Comparison of ENCODE assay signal across 13 cellular contexts in genomic region chr12:53482626-53483165, GRCh38. TPM values are rescaled to one million over a fixed set of nuclear protein-coding genes. Genes with fewer than 3 reads are reported as not detected.
DNase-seq lines count a peak whose midpoint lies in the region; ATAC-seq, FAIRE-seq and TF ChIP-seq lines count a peak whose summit lies in the region.
"Had no signal": no experiment of that assay in that cellular context is flagged by ENCODE, and none has a peak within 500 bp of the region (broad histone marks: within the 10 kb centered on the region; RNA-seq: fewer than 3 reads in every experiment).

No MANE protein-coding gene starts in this region.

- intact Hi-C loops in HCT116 (cut with micrococcal nuclease) = no loop called here

- WGBS in H1 (ENCODE audit: extremely low coverage in 1 of 2, insufficient coverage in 1 of 2, insufficient read length in 1 of 2, insufficient replicate concordance in 2 of 2, low coverage in 1 of 2, low lambda C conversion rate in 2 of 2, missing lambda C conversion rate in 1 of 2), 2 experiments = 94% methylated on average over 15 of the region's 18 CpGs; no CpG with 5 or more reads in 1 of the 2 experiments

- H3K23ac ChIP-seq in H1 (ENCODE audit: insufficient read length) = no peak overlapping the region

- H3K36me3 Mint-ChIP-seq in activated CD8-positive, alpha-beta T cell treated with anti-CD3 and anti-CD28 coated beads, Interleukin-2, amount 10 ng/mL, durations not matched to agents 7 days and 5 days (ENCODE audit: low read depth) = peaks cover 73% of the 10 kb centered on the region

- H3K79me1 ChIP-seq in H1 (ENCODE audit: low read depth, low read length) = no peaks in the 10 kb centered on the region

- no peak for TF ChIP-seq EP300 in H1 (IDR thresholded peaks at IDR 0.05; ENCODE audit: borderline replicate concordance in 1 of 2, low read depth in 2 of 2, low read length in 2 of 2)

- no peaks in the 10 kb centered on the region for H3K9me3 Mint-ChIP-seq in activated CD8-positive, alpha-beta T cell treated with anti-CD3 and anti-CD28 coated beads, Interleukin-2, amount 10 ng/mL, durations not matched to agents 7 days and 5 days (ENCODE audit: insufficient read depth)
- H3K9me3 Mint-ChIP-seq: activated T-helper 2 cell treated with anti-CD3 and anti-CD28 coated beads, Interferon-gamma antibody, Interleukin-2, Interleukin-4, amounts not matched to agents 10 μg/mL and 5 μg/mL and 100 μg/mL, durations not matched to agents 14 hours and 24 hours and 36 hours; CD4-positive, alpha-beta memory T cell had no signal

- H3K4me1 Mint-ChIP-seq in activated CD8-positive, alpha-beta T cell treated with anti-CD3 and anti-CD28 coated beads, Interleukin-2, amount 10 ng/mL, durations not matched to agents 7 days and 5 days (ENCODE audit: low read depth) = peaks cover 5% of the 10 kb centered on the region

- no peak overlapping the region for H3K14ac ChIP-seq in H1 (ENCODE audit: insufficient read length)

- H3K27me3 ChIP-seq in HCT116 (ENCODE audit: insufficient read depth, low read length) (no peaks in the 10 kb centered on the region), H1 (replicated peaks in 1 of 4; ENCODE audit: control insufficient read depth in 3 of 4, extremely low read depth in 1 of 4, insufficient read depth in 3 of 4, low read length in 3 of 4) (no peaks in the 10 kb centered on the region), neutrophil (no peaks in the 10 kb centered on the region)
- H3K27me3 ChIP-seq: suprapubic skin had no signal

- H3K4me3 ChIP-seq in HCT116 (replicated peaks in 1 of 2; ENCODE audit: low read depth in 1 of 2, low read length in 2 of 2) = no peak overlapping the region
- no peak overlapping the region for H3K4me3 ChIP-seq in H1 (ENCODE audit: extremely low read depth in 1 of 4, insufficient read depth in 2 of 4, low read depth in 3 of 4, low read length in 4 of 4)
- no peak overlapping the region for H3K4me3 ChIP-seq in neutrophil (ENCODE audit: low read depth in 1 of 2, low read length in 1 of 2)
- no peak overlapping the region for H3K4me3 ChIP-seq in foreskin fibroblast (ENCODE audit: low read depth in 1 of 2, low read length in 2 of 2)
- H3K4me3 ChIP-seq: suprapubic skin had no signal

- TF ChIP-seq RAD21 in HCT116 (IDR thresholded peaks at IDR 0.05; ENCODE audit: low read depth) (no peak), H1 (IDR thresholded peaks at IDR 0.05 in 1 of 2, conservative IDR thresholded peaks at IDR 0.05 in 1 of 2; ENCODE audit: low read depth in 2 of 2, low read length in 2 of 2) (no peak)

- H4K5ac ChIP-seq in H1 (ENCODE audit: insufficient read length, low read depth, low read length) = no peak overlapping the region

- H3K4me2 ChIP-seq in HCT116 (ENCODE audit: low read length) = no peak overlapping the region
- H3K4me2 ChIP-seq in H1 (ENCODE audit: insufficient read depth in 1 of 2, low read depth in 2 of 2, low read length in 2 of 2) = no peak overlapping the region

- H4K20me1 ChIP-seq in HCT116 (ENCODE audit: insufficient read depth) = peaks cover 22% of the 10 kb centered on the region; the same call in 1 of the 2 replicates
- H4K20me1 ChIP-seq in H1 (replicated peaks in 1 of 2; ENCODE audit: control insufficient read depth in 1 of 2, insufficient read depth in 2 of 2, low read length in 2 of 2) = peaks cover 21 to 31% of the 10 kb centered on the region in 2 experiments

- H3K9me3 ChIP-seq in HCT116 (ENCODE audit: control insufficient read depth in 1 of 2, insufficient read depth in 1 of 2, low read depth in 1 of 2, low read length in 2 of 2) = no peaks in the 10 kb centered on the region
- H3K9me3 ChIP-seq in H1 (ENCODE audit: insufficient read depth in 2 of 2, low read depth in 1 of 2, low read length in 1 of 2) = no peaks in the 10 kb centered on the region
- no peaks in the 10 kb centered on the region for H3K9me3 ChIP-seq in neutrophil
- H3K9me3 ChIP-seq: suprapubic skin had no signal

- H3K4me1 ChIP-seq in HCT116 (ENCODE audit: control insufficient read depth in 1 of 2, insufficient read depth in 2 of 2, low read length in 2 of 2) (peaks cover 0 to 34% of the 10 kb centered on the region in 2 experiments; a peak in 2 of 4 replicates), H1 (replicated peaks in 1 of 4; ENCODE audit: control insufficient read depth in 3 of 4, insufficient read depth in 4 of 4, low read length in 3 of 4) (peaks cover 0 to 5% (median 1%) of the 10 kb centered on the region in 4 experiments; a peak in 4 of 7 replicates), neutrophil (ENCODE audit: control insufficient read depth in 1 of 2, insufficient read depth in 1 of 2, low read depth in 1 of 2, low read length in 1 of 2) (no peaks in the 10 kb centered on the region)

- H3K9me2 ChIP-seq in HCT116 (ENCODE audit: insufficient read depth) = no peaks in the 10 kb centered on the region

- no peak for FAIRE-seq in H1 (lab: Jason Lieb, UNC)
- FAIRE-seq: GM19239 had no signal

- no peak overlapping the region for H2AFZ ChIP-seq in HCT116 (ENCODE audit: low read depth, low read length, poor library complexity, severe bottlenecking)
- no peak overlapping the region for H2AFZ ChIP-seq in H1 (ENCODE audit: low read length)

- no peak overlapping the region for H3K4me3 Mint-ChIP-seq in activated CD8-positive, alpha-beta T cell treated with anti-CD3 and anti-CD28 coated beads, Interleukin-2, amount 10 ng/mL, durations not matched to agents 7 days and 5 days

- H3K27ac ChIP-seq in HCT116 (ENCODE audit: low read depth, low read length) = no peak overlapping the region
- no peak overlapping the region for H3K27ac ChIP-seq in H1 (ENCODE audit: low read depth, low read length)
- peak overlapping the region; percentile 8 for H3K27ac ChIP-seq in neutrophil
- H3K27ac ChIP-seq: suprapubic skin had no signal

- H4K91ac ChIP-seq in H1 (replicated peaks; ENCODE audit: insufficient read length, low read length) = no peak overlapping the region

- no peak overlapping the region for H3K27ac Mint-ChIP-seq in activated CD8-positive, alpha-beta T cell treated with anti-CD3 and anti-CD28 coated beads, Interleukin-2, amount 10 ng/mL, durations not matched to agents 7 days and 5 days
- H3K27ac Mint-ChIP-seq: activated T-helper 2 cell treated with anti-CD3 and anti-CD28 coated beads, Interferon-gamma antibody, Interleukin-2, Interleukin-4, amounts not matched to agents 10 μg/mL and 5 μg/mL and 100 μg/mL, durations not matched to agents 14 hours and 24 hours and 36 hours had no signal

- no peak overlapping the region for H2BK120ac ChIP-seq in H1 (replicated peaks; ENCODE audit: low read depth, low read length)

- H3K4ac ChIP-seq in H1 (replicated peaks; ENCODE audit: insufficient read length, low read depth, low read length) = no peak overlapping the region

- peaks cover 44 to 62% of the 10 kb centered on the region in 2 experiments for H3K36me3 ChIP-seq in HCT116 (ENCODE audit: control insufficient read depth in 1 of 2, insufficient read depth in 2 of 2, low read length in 2 of 2)
- peaks cover 19 to 79% (median 47%) of the 10 kb centered on the region in 4 experiments for H3K36me3 ChIP-seq in H1 (ENCODE audit: control insufficient read depth in 2 of 4, insufficient read depth in 4 of 4, low read length in 3 of 4)
- peaks cover 97% of the 10 kb centered on the region for H3K36me3 ChIP-seq in neutrophil

- no peak overlapping the region for H3K56ac ChIP-seq in H1 (replicated peaks; ENCODE audit: insufficient read length, low read depth, low read length)

- no peak overlapping the region for H2BK5ac ChIP-seq in H1 (ENCODE audit: low read depth, low read length)

- CTCF ChIA-PET in HCT116 (lab: Charles Lee) (interaction anchor here (1.4 to 1.8 kb wide), 3 partner anchors 9 to 130 kb away, joined by 3 to 8 read pairs (median 4); no protein-coding TSS in a partner anchor), H1 (lab: Charles Lee; ENCODE audit: partially characterized antibody) (interaction anchor here (0.7 to 9.0 kb wide), 22 partner anchors 9 to 261 kb away, joined by 3 to 105 read pairs (median 7); partner anchors contain the start of genes MAP3K12, NPFF and TARBP2)
- CTCF ChIA-PET in activated CD8-positive, alpha-beta T cell treated with anti-CD3 and anti-CD28 coated beads, Interleukin-2, amount 10 ng/mL, durations not matched to agents 7 days and 5 days (lab: Charles Lee) = interaction anchor here (1.0 to 2.6 kb wide), 6 partner anchors 10 to 130 kb away, joined by 3 to 20 read pairs (median 6); partner anchors contain the start of gene NPFF

- ATAC-seq in HCT116 = peak; percentile 3; the same call in 1 of the 2 replicates
- ATAC-seq in activated CD8-positive, alpha-beta T cell treated with anti-CD3 and anti-CD28 coated beads, Interleukin-2, amount 10 ng/mL, durations not matched to agents 7 days and 5 days = no peak

- H3K23me2 ChIP-seq in H1 (ENCODE audit: low read depth, low read length) = no peaks in the 10 kb centered on the region

- H2BK15ac ChIP-seq in H1 (ENCODE audit: low read length) = no peak overlapping the region

- peaks cover 31% of the 10 kb centered on the region for H3K79me2 ChIP-seq in HCT116 (ENCODE audit: insufficient read depth, low read length)
- H3K79me2 ChIP-seq in H1 (ENCODE audit: control insufficient read depth in 1 of 2, insufficient read depth in 2 of 2, low read length in 2 of 2) = no peaks in the 10 kb centered on the region

- TF ChIP-seq CTCF in HCT116 (IDR thresholded peaks at IDR 0.05 in 2 of 3, conservative IDR thresholded peaks at IDR 0.05 in 1 of 3; ENCODE audit: borderline replicate concordance in 1 of 3, insufficient read depth in 1 of 3, low read depth in 2 of 3, low read length in 2 of 3) (no peak), H1 (IDR thresholded peaks at IDR 0.05; ENCODE audit: control extremely low read depth in 1 of 3, insufficient read depth in 1 of 3, low read depth in 1 of 3, low read length in 3 of 3) (no peak), neutrophil (IDR thresholded peaks at IDR 0.05) (no peak), foreskin fibroblast (IDR thresholded peaks at IDR 0.05; ENCODE audit: low read depth, low read length) (no peak)

- H3K18ac ChIP-seq in H1 (ENCODE audit: extremely low read depth, low read length) = no peak overlapping the region

- no TSS peak for BruUV-seq in HCT116 (replicated peaks; lab: Mats Ljungman, UMichigan)

- H2AK5ac ChIP-seq in H1 (ENCODE audit: low read depth, low read length) = no peak overlapping the region

- POLR2A ChIA-PET in HCT116 (lab: Charles Lee) = interaction anchor here (1.1 kb wide), 1 partner anchor 9 kb away, joined by 5 read pairs; no protein-coding TSS in a partner anchor
- POLR2A ChIA-PET in H1 (lab: Charles Lee; ENCODE audit: partially characterized antibody) = interaction anchor here (0.9 to 67.0 kb wide), 18 partner anchors 11 to 265 kb away, joined by 3 to 3397 read pairs (median 4); partner anchors contain the start of genes AAAS, MAP3K12, MYG1 and NPFF
- POLR2A ChIA-PET in activated CD8-positive, alpha-beta T cell treated with anti-CD3 and anti-CD28 coated beads, Interleukin-2, amount 10 ng/mL, durations not matched to agents 7 days and 5 days (lab: Charles Lee) = interaction anchor here (0.8 to 2.2 kb wide), 7 partner anchors 9 to 161 kb away, joined by 3 to 14 read pairs (median 3); partner anchors contain the start of genes AAAS and TARBP2

- H3K27me3 Mint-ChIP-seq in activated CD8-positive, alpha-beta T cell treated with anti-CD3 and anti-CD28 coated beads, Interleukin-2, amount 10 ng/mL, durations not matched to agents 7 days and 5 days (ENCODE audit: low read depth) = no peaks in the 10 kb centered on the region
- H3K27me3 Mint-ChIP-seq: CD4-positive, alpha-beta memory T cell had no signal

- no peak for TF ChIP-seq POLR2A in HCT116 (IDR thresholded peaks at IDR 0.05; ENCODE audit: borderline replicate concordance, extremely low read depth, insufficient read depth, insufficient read length)
- TF ChIP-seq POLR2A in H1 (IDR thresholded peaks at IDR 0.05; ENCODE audit: control extremely low read depth in 1 of 2, low read depth in 2 of 2, low read length in 2 of 2) = peak; percentile 25 to 64

- no peak overlapping the region for H4K8ac ChIP-seq in H1 (ENCODE audit: extremely low read depth, insufficient read depth, low read length)

- H2BK20ac ChIP-seq in H1 (ENCODE audit: low read length) = no peak overlapping the region

- RAD21 ChIA-PET in HCT116 (lab: Charles Lee; ENCODE audit: low non-redundant PET in 1 of 2, low total read pairs in 2 of 2, uncharacterized antibody in 2 of 2, unreplicated experiment in 2 of 2) = no interaction called here

- no peak overlapping the region for H2BK12ac ChIP-seq in H1 (ENCODE audit: low read depth, low read length)

- no peak overlapping the region for H3K9ac ChIP-seq in HCT116 (ENCODE audit: low read length)
- H3K9ac ChIP-seq in H1 (replicated peaks in 1 of 4; ENCODE audit: extremely low read depth in 1 of 4, low read depth in 3 of 4, low read length in 3 of 4) = no peak overlapping the region; a peak in 1 of 7 replicates

- DNase-seq in HCT116 (ENCODE audit: low read depth, low spot score) (no peak), H1 (ENCODE audit: low read depth in 1 of 2, low spot score in 2 of 2) (no peak), foreskin fibroblast (no peak), kidney tubule cell (ENCODE audit: low spot score) (no peak)
- no peak for DNase-seq in activated CD8-positive, alpha-beta T cell treated with anti-CD3 and anti-CD28 coated beads, Interleukin-2, amount 10 ng/mL, durations not matched to agents 7 days and 5 days
- DNase-seq: NCI-H226 had no signal

RNA-seq across cellular contexts. Expression of gene MAP3K12, which starts 16.6 kb away (rescaled TPM):
- 16.3 TPM for total RNA-seq in HCT116 (2021; ENCODE audit: unreplicated experiment)
- polyA plus RNA-seq in HCT116 (2012) = 12.8 and 17.1 TPM in 2 replicates
- total RNA-seq in H1 (2021; fragmentation: NEBNext Ultra II Directional; extraction: Animal tissue kit (Norgen Biotek cat#: 25700)) = 21.4 and 23.4 TPM in 2 replicates
- polyA plus RNA-seq in H1 (2011; rRNA removed) = 42.7 and 54.1 TPM in 2 replicates
- 37.7 TPM for polyA plus RNA-seq in H1 (2011; cell fraction: cytosol; rRNA removed)
- 232 TPM for polyA plus RNA-seq in H1 (2011; cell fraction: nucleus; rRNA removed)
- polyA plus RNA-seq in H1 (2012, experiment 1 of 2) = 31.0 to 35.0 TPM (median 33.4 TPM) in 4 replicates
- 14.6 TPM for polyA plus RNA-seq in H1 (2012, experiment 2 of 2)
- 20.2 TPM for polyA plus RNA-seq in H1 (2013, experiment 1 of 2)
- polyA plus RNA-seq in H1 (2013, experiment 2 of 2) = 15.6 TPM
- polyA minus RNA-seq in H1 (2011; rRNA and poly(A)+ RNA removed) = 28.1 and 35.5 TPM in 2 replicates
- polyA minus RNA-seq in H1 (2011; cell fraction: cytosol; rRNA and poly(A)+ RNA removed) = 16.5 TPM
- polyA minus RNA-seq in H1 (2011; cell fraction: nucleus; rRNA and poly(A)+ RNA removed) = 48.2 TPM
- total RNA-seq in activated CD8-positive, alpha-beta T cell treated with anti-CD3 and anti-CD28 coated beads, Interleukin-2, amount 10 ng/mL, durations not matched to agents 7 days and 5 days = 10 to 100 TPM; 22.7 to 22.9 TPM

RNA-seq across cellular contexts. Expression of gene TARBP2, which starts 18.4 kb away (rescaled TPM):
- total RNA-seq in HCT116 (2021; ENCODE audit: unreplicated experiment) = 40.1 TPM
- 36.9 and 47.0 TPM in 2 replicates for polyA plus RNA-seq in HCT116 (2012)
- total RNA-seq in H1 (2021; fragmentation: NEBNext Ultra II Directional; extraction: Animal tissue kit (Norgen Biotek cat#: 25700)) = 66.1 and 69.9 TPM in 2 replicates
- polyA plus RNA-seq in H1 (2011; rRNA removed) = 122 and 135 TPM in 2 replicates
- polyA plus RNA-seq in H1 (2011; cell fraction: cytosol; rRNA removed) = 116 TPM
- polyA plus RNA-seq in H1 (2011; cell fraction: nucleus; rRNA removed) = 195 TPM
- 62.0 to 84.4 TPM (median 79.7 TPM) in 4 replicates for polyA plus RNA-seq in H1 (2012, experiment 1 of 2)
- 104 TPM for polyA plus RNA-seq in H1 (2012, experiment 2 of 2)
- 41.8 TPM for polyA plus RNA-seq in H1 (2013, experiment 1 of 2)
- 36.4 TPM for polyA plus RNA-seq in H1 (2013, experiment 2 of 2)
- 42.1 and 48.2 TPM in 2 replicates for polyA minus RNA-seq in H1 (2011; rRNA and poly(A)+ RNA removed)
- polyA minus RNA-seq in H1 (2011; cell fraction: cytosol; rRNA and poly(A)+ RNA removed) = 38.6 TPM
- polyA minus RNA-seq in H1 (2011; cell fraction: nucleus; rRNA and poly(A)+ RNA removed) = 65.6 TPM
- total RNA-seq in activated CD8-positive, alpha-beta T cell treated with anti-CD3 and anti-CD28 coated beads, Interleukin-2, amount 10 ng/mL, durations not matched to agents 7 days and 5 days = 10 to 100 TPM; 30.3 to 36.9 TPM

RNA-seq across cellular contexts. Expression of gene NPFF, which starts 24.6 kb away (rescaled TPM):
- not detected for total RNA-seq in HCT116 (2021; ENCODE audit: unreplicated experiment)
- 0.18 and 0.22 TPM in 2 replicates for polyA plus RNA-seq in HCT116 (2012)
- total RNA-seq in H1 (2021; fragmentation: NEBNext Ultra II Directional; extraction: Animal tissue kit (Norgen Biotek cat#: 25700)) = 0.80 TPM in 1 of 2 replicates, not detected in the other
- not detected in 2 replicates for polyA plus RNA-seq in H1 (2011; rRNA removed)
- not detected for polyA plus RNA-seq in H1 (2011; cell fraction: cytosol; rRNA removed)
- polyA plus RNA-seq in H1 (2011; cell fraction: nucleus; rRNA removed) = not detected
- polyA plus RNA-seq in H1 (2012, experiment 1 of 2) = 0.42 to 1.6 TPM (median 0.61 TPM) in 3 of 4 replicates, not detected in the other
- not detected for polyA plus RNA-seq in H1 (2012, experiment 2 of 2)
- 0.36 TPM for polyA plus RNA-seq in H1 (2013, experiment 1 of 2)
- 0.50 TPM for polyA plus RNA-seq in H1 (2013, experiment 2 of 2)
- not detected in 2 replicates for polyA minus RNA-seq in H1 (2011; rRNA and poly(A)+ RNA removed)
- not detected for polyA minus RNA-seq in H1 (2011; cell fraction: cytosol; rRNA and poly(A)+ RNA removed)
- not detected for polyA minus RNA-seq in H1 (2011; cell fraction: nucleus; rRNA and poly(A)+ RNA removed)
- not detected for total RNA-seq in activated CD8-positive, alpha-beta T cell treated with anti-CD3 and anti-CD28 coated beads, Interleukin-2, amount 10 ng/mL, durations not matched to agents 7 days and 5 days
- total RNA-seq: activated T-helper 2 cell treated with anti-CD3 and anti-CD28 coated beads, Interferon-gamma antibody, Interleukin-2, Interleukin-4, amounts not matched to agents 10 μg/mL and 5 μg/mL and 100 μg/mL, durations not matched to agents 14 hours and 24 hours and 36 hours; CD4-positive, alpha-beta memory T cell; cerebellum; RPMI7951; suprapubic skin had no signal
- polyA plus RNA-seq: CD4-positive, alpha-beta memory T cell had no signal

RNA-seq across cellular contexts. Expression of gene PCBP2, which starts 30.8 kb away (rescaled TPM):
- 856 TPM for total RNA-seq in HCT116 (2021; ENCODE audit: unreplicated experiment)
- 944 and 957 TPM in 2 replicates for polyA plus RNA-seq in HCT116 (2012)
- total RNA-seq in H1 (2021; fragmentation: NEBNext Ultra II Directional; extraction: Animal tissue kit (Norgen Biotek cat#: 25700)) = 1,114 and 1,123 TPM in 2 replicates
- 470 and 473 TPM in 2 replicates for polyA plus RNA-seq in H1 (2011; rRNA removed)
- polyA plus RNA-seq in H1 (2011; cell fraction: cytosol; rRNA removed) = 420 TPM
- polyA plus RNA-seq in H1 (2011; cell fraction: nucleus; rRNA removed) = 526 TPM
- polyA plus RNA-seq in H1 (2012, experiment 1 of 2) = 987 to 1,115 TPM (median 1,028 TPM) in 4 replicates
- 1,117 TPM for polyA plus RNA-seq in H1 (2012, experiment 2 of 2)
- 462 TPM for polyA plus RNA-seq in H1 (2013, experiment 1 of 2)
- 458 TPM for polyA plus RNA-seq in H1 (2013, experiment 2 of 2)
- 887 and 924 TPM in 2 replicates for polyA minus RNA-seq in H1 (2011; rRNA and poly(A)+ RNA removed)
- 748 TPM for polyA minus RNA-seq in H1 (2011; cell fraction: cytosol; rRNA and poly(A)+ RNA removed)
- polyA minus RNA-seq in H1 (2011; cell fraction: nucleus; rRNA and poly(A)+ RNA removed) = 484 TPM
- total RNA-seq in activated CD8-positive, alpha-beta T cell treated with anti-CD3 and anti-CD28 coated beads, Interleukin-2, amount 10 ng/mL, durations not matched to agents 7 days and 5 days = 100 to 1,000 TPM; 813 to 836 TPM

RNA-seq across cellular contexts. Expression of gene PRR13, which starts 41.2 kb away (rescaled TPM):
- total RNA-seq in HCT116 (2021; ENCODE audit: unreplicated experiment) = 216 TPM
- polyA plus RNA-seq in HCT116 (2012) = 262 and 298 TPM in 2 replicates
- total RNA-seq in H1 (2021; fragmentation: NEBNext Ultra II Directional; extraction: Animal tissue kit (Norgen Biotek cat#: 25700)) = 164 and 185 TPM in 2 replicates
- polyA plus RNA-seq in H1 (2011; rRNA removed) = 80.4 and 82.9 TPM in 2 replicates
- polyA plus RNA-seq in H1 (2011; cell fraction: cytosol; rRNA removed) = 86.1 TPM
- polyA plus RNA-seq in H1 (2011; cell fraction: nucleus; rRNA removed) = 58.7 TPM
- 198 to 336 TPM (median 208 TPM) in 4 replicates for polyA plus RNA-seq in H1 (2012, experiment 1 of 2)
- polyA plus RNA-seq in H1 (2012, experiment 2 of 2) = 220 TPM
- polyA plus RNA-seq in H1 (2013, experiment 1 of 2) = 264 TPM
- 272 TPM for polyA plus RNA-seq in H1 (2013, experiment 2 of 2)
- polyA minus RNA-seq in H1 (2011; rRNA and poly(A)+ RNA removed) = 56.8 and 82.3 TPM in 2 replicates
- 56.5 TPM for polyA minus RNA-seq in H1 (2011; cell fraction: cytosol; rRNA and poly(A)+ RNA removed)
- 35.3 TPM for polyA minus RNA-seq in H1 (2011; cell fraction: nucleus; rRNA and poly(A)+ RNA removed)
- 100 to 1,000 TPM; 220 TPM for total RNA-seq in activated CD8-positive, alpha-beta T cell treated with anti-CD3 and anti-CD28 coated beads, Interleukin-2, amount 10 ng/mL, durations not matched to agents 7 days and 5 days

Comparison
In these comparisons a context has a peak if more than half of its experiments do, and no peak if none do; other contexts are left out.
1. Of the 16 proteins assayed by ChIP-seq in both H1 and HCT116: peak only in H1: POLR2A and POLR2AphosphoS5; only in HCT116: none; in both: none; in neither: 14.